Comparison of ENCODE assay signal across 18 cellular contexts in genomic region chr14:65472189-65472588, GRCh38. TPM values are rescaled to one million over a fixed set of nuclear protein-coding genes. Genes with fewer than 3 reads are reported as not detected.
DNase-seq lines count a peak whose midpoint lies in the region; ATAC-seq and TF ChIP-seq lines count a peak whose summit lies in the region.
"Had no signal": no experiment of that assay in that cellular context is flagged by ENCODE, and none has a peak within 500 bp of the region (broad histone marks: within the 10 kb centered on the region; RNA-seq: fewer than 3 reads in every experiment).

No MANE protein-coding gene starts in this region.

- H3K36me3 ChIP-seq in adrenal gland (replicated peaks in 1 of 2), result no peaks in the 10 kb centered on the region
- H3K36me3 ChIP-seq: right atrium auricular region, thoracic aorta had no signal

- no peak overlapping the region for H3K4me3 ChIP-seq in adrenal gland
- H3K4me3 ChIP-seq: body of pancreas, right atrium auricular region, thoracic aorta had no signal

- H3K4me1 ChIP-seq in adrenal gland (replicated peaks in 1 of 2), result peaks cover 0 to 5% of the 10 kb centered on the region in 2 donors
- H3K4me1 ChIP-seq: body of pancreas, right atrium auricular region had no signal

- H3K4me1 Mint-ChIP-seq in nephron progenitor cell, result peaks cover 41% of the 10 kb centered on the region

- TF ChIP-seq CTCF in nephron progenitor cell (IDR thresholded peaks at IDR 0.05) (no peak), adrenal gland (IDR thresholded peaks at IDR 0.05) (no peak)

- no peak for TF ChIP-seq POLR2A in adrenal gland (IDR thresholded peaks at IDR 0.05)

- intact Hi-C loops in adrenal gland (cut with DNase I), result no loop called here

- H3K27ac Mint-ChIP-seq in nephron progenitor cell, result peak overlapping the region; percentile 91

- no peak overlapping the region for H3K27ac ChIP-seq in adrenal gland
- H3K27ac ChIP-seq: 22Rv1, body of pancreas, right atrium auricular region, thoracic aorta, VCaP had no signal

- no peaks in the 10 kb centered on the region for H3K9me3 ChIP-seq in adrenal gland (replicated peaks in 1 of 3)
- H3K9me3 ChIP-seq: body of pancreas, right atrium auricular region, thoracic aorta had no signal

- peaks cover 6% of the 10 kb centered on the region for H3K36me3 Mint-ChIP-seq in nephron progenitor cell (ENCODE audit: low read depth)
- H3K36me3 Mint-ChIP-seq: IgD-negative memory B cell had no signal

- no peaks in the 10 kb centered on the region for H3K27me3 ChIP-seq in adrenal gland
- H3K27me3 ChIP-seq: body of pancreas, right atrium auricular region had no signal

- DNase-seq in DMS 273 (lab: John Stamatoyannopoulos, UW; ENCODE audit: unreplicated experiment) (peak; percentile 59), DMS 273 treated with DMSO at 0.1 percent for 48 hours (lab: John Stamatoyannopoulos, UW) (no peak), NCI-H187 (lab: John Stamatoyannopoulos, UW) (peak; percentile 74 to 90), NCI-H82 treated with DMSO at 0.1 percent for 48 hours (lab: John Stamatoyannopoulos, UW; ENCODE audit: unreplicated experiment) (peak; percentile 24), nephron progenitor cell (peak; percentile 25), adrenal gland (no peak)
- no peak for DNase-seq in activated naive CD4-positive, alpha-beta T cell treated with Interleukin-2 at 50 U/mL for 16 hours
- DNase-seq: activated effector memory CD4-positive, alpha-beta T cell treated with anti-CD3 and anti-CD28 coated beads, Interleukin-2, amount 50 U/mL, for 16 hours; body of pancreas; CD4-positive, alpha-beta memory T cell; hypothalamus; naive thymus-derived CD4-positive, alpha-beta T cell had no signal

- peaks cover 6% of the 10 kb centered on the region for H3K27me3 Mint-ChIP-seq in nephron progenitor cell (ENCODE audit: low read depth, poor library complexity)
- H3K27me3 Mint-ChIP-seq: CD4-positive, alpha-beta memory T cell; IgD-negative memory B cell; naive thymus-derived CD4-positive, alpha-beta T cell had no signal

- no peaks in the 10 kb centered on the region for H3K9me3 Mint-ChIP-seq in nephron progenitor cell
- H3K9me3 Mint-ChIP-seq: CD4-positive, alpha-beta memory T cell; IgD-negative memory B cell; naive thymus-derived CD4-positive, alpha-beta T cell had no signal

- no peak for ATAC-seq in HG02759 (IDR thresholded peaks at IDR 0.05; ENCODE audit: unreplicated experiment)
- ATAC-seq: body of pancreas; naive thymus-derived CD4-positive, alpha-beta T cell had no signal

- H3K4me3 Mint-ChIP-seq in nephron progenitor cell, result peak overlapping the region; percentile 18
- H3K4me3 Mint-ChIP-seq: naive thymus-derived CD4-positive, alpha-beta T cell had no signal

RNA-seq across cellular contexts. Expression of gene FUT8, which starts 59.7 kb away (rescaled TPM):
- 10 to 100 TPM; 14.3 to 32.1 (median 24.1) TPM for total RNA-seq in adrenal gland
- 10 to 100 TPM in 1 of 3 donors, 1 to 10 TPM in 2; 7.8 to 19.1 (median 8.4) TPM for polyA plus RNA-seq in adrenal gland

Comparison
In these comparisons a context has a peak if more than half of its experiments do, and no peak if none do; other contexts are left out.
1. DNase-seq: peak in DMS 273 (single experiment), NCI-H187 (2 of 2), NCI-H82 treated with DMSO at 0.1 percent for 48 hours (single experiment) and nephron progenitor cell (single experiment); none in DMS 273 treated with DMSO at 0.1 percent for 48 hours (single experiment), adrenal gland (0 of 7) and activated naive CD4-positive, alpha-beta T cell treated with Interleukin-2 at 50 U/mL for 16 hours (single experiment).